In genomic region chr6:80523029-80523428, GRCh38 we compare ENCODE assay signal across 15 cellular contexts.
DNase-seq lines count a peak whose midpoint lies in the region; ATAC-seq and TF ChIP-seq lines count a peak whose summit lies in the region.
"Had no signal": no experiment of that assay in that cellular context is flagged by ENCODE, and none has a peak within 500 bp of the region (broad histone marks: within the 10 kb centered on the region; RNA-seq: fewer than 3 reads in every experiment).

No MANE protein-coding gene starts in this region.

- no peaks in the 10 kb centered on the region for H3K36me3 ChIP-seq in IMR-90 (ENCODE audit: control insufficient read depth, insufficient read depth, low read length)
- H3K36me3 ChIP-seq in lower lobe of right lung: no peaks in the 10 kb centered on the region
- no peaks in the 10 kb centered on the region for H3K36me3 ChIP-seq in skeletal muscle tissue (ENCODE audit: control insufficient read depth in 3 of 3, insufficient read depth in 3 of 3, low read length in 3 of 3)
- H3K36me3 ChIP-seq: brain microvascular endothelial cell, neutrophil had no signal

- H2BK15ac ChIP-seq in IMR-90 (ENCODE audit: low read depth, low read length): no peak overlapping the region

- CTCF ChIA-PET in IMR-90 (lab: Yijun Ruan, JAX): no interaction called here

- peak overlapping the region; percentile 45; the same call in 1 of the 2 replicates for H2BK120ac ChIP-seq in IMR-90 (ENCODE audit: low read depth, low read length)

- H3K4me2 ChIP-seq in IMR-90 (ENCODE audit: low read depth, low read length): no peak overlapping the region

- no peak overlapping the region for H2AFZ ChIP-seq in IMR-90 (replicated peaks; ENCODE audit: low read length, poor library complexity)

- H3K79me1 ChIP-seq in IMR-90 (ENCODE audit: low read depth in 1 of 2, low read length in 2 of 2): no peaks in the 10 kb centered on the region

- no TSS peak for BruUV-seq in IMR-90 (replicated peaks; lab: Mats Ljungman, UMichigan)

- peak overlapping the region; percentile 6; the same call in 1 of the 2 replicates for H4K5ac ChIP-seq in IMR-90 (ENCODE audit: low read depth, low read length)

- in situ Hi-C loops in IMR-90 (cut with MboI; ENCODE audit: low sequenced_read_pairs): no loop called here

- H3K4me3 ChIP-seq in IMR-90 (ENCODE audit: insufficient read depth, low read depth, low read length) (no peak overlapping the region), coronary artery (peak overlapping the region; percentile 51), lower lobe of right lung (no peak overlapping the region), skeletal muscle tissue (ENCODE audit: low read length in 3 of 3) (peak overlapping the region; percentile 33 to 54 (median 39))
- H3K4me3 ChIP-seq: lung had no signal

- no peak for TF ChIP-seq POLR2A in IMR-90 (IDR thresholded peaks at IDR 0.05; ENCODE audit: low read depth, low read length)

- peak overlapping the region in 1 of 2 experiments; percentile 36; a peak in 1 of 4 replicates for H4K8ac ChIP-seq in IMR-90 (ENCODE audit: low read depth in 2 of 2, low read length in 2 of 2)

- no peaks in the 10 kb centered on the region for H4K20me1 ChIP-seq in IMR-90 (ENCODE audit: insufficient read depth, low read length)

- H2AK9ac ChIP-seq in IMR-90 (replicated peaks; ENCODE audit: low read depth, low read length, poor library complexity): no peak overlapping the region

- POLR2A ChIA-PET in IMR-90 (lab: Charles Lee; ENCODE audit: unreplicated experiment): interaction anchor here (1.0 kb wide), 1 partner anchor 14 kb away, joined by 4 read pairs; no protein-coding TSS in a partner anchor

- H3K23ac ChIP-seq in IMR-90 (ENCODE audit: low read depth, low read length): no peak overlapping the region

- WGBS in IMR-90 (ENCODE audit: extremely low coverage in 2 of 2, insufficient read length in 1 of 2), 2 experiments: 60% methylated on average over 1 of the region's 5 CpGs; no CpG with 5 or more reads in 1 of the 2 experiments

- no peak overlapping the region for H3K56ac ChIP-seq in IMR-90 (ENCODE audit: extremely low read depth, insufficient read depth, low read length)

- no peak for TF ChIP-seq RAD21 in IMR-90 (IDR thresholded peaks at IDR 0.05; ENCODE audit: low read length)

- H2BK20ac ChIP-seq in IMR-90 (ENCODE audit: low read depth, low read length): no peak overlapping the region

- H2AK5ac ChIP-seq in IMR-90 (ENCODE audit: low read depth, low read length): no peak overlapping the region

- H3K4me1 ChIP-seq in IMR-90 (ENCODE audit: control insufficient read depth, insufficient read depth, low read length) (peaks cover 6% of the 10 kb centered on the region), lower lobe of right lung (peaks cover 4% of the 10 kb centered on the region), skeletal muscle tissue (ENCODE audit: control insufficient read depth in 3 of 3, insufficient read depth in 3 of 3, low read length in 3 of 3) (peaks cover 4 to 17% (median 12%) of the 10 kb centered on the region in 3 donors)

- H3K9ac ChIP-seq in IMR-90 (ENCODE audit: low read depth, low read length): no peak overlapping the region
- peak overlapping the region in 2 of 3 donors; percentile 16 to 25 for H3K9ac ChIP-seq in skeletal muscle tissue (ENCODE audit: low read depth in 1 of 3, low read length in 3 of 3)

- H2BK5ac ChIP-seq in IMR-90 (ENCODE audit: low read depth, low read length, poor library complexity, severe bottlenecking): no peak overlapping the region

- no peak for DNase-seq in IMR-90
- DNase-seq in coronary artery (ENCODE audit: low spot score): no peak
- no peak for DNase-seq in lower lobe of right lung
- DNase-seq in NCI-H524 (lab: John Stamatoyannopoulos, UW): no peak
- DNase-seq in T-helper 2 cell: no peak
- no peak for DNase-seq in HCEC 1CT
- DNase-seq: activated CD8-positive, alpha-beta memory T cell treated with anti-CD3 and anti-CD28 coated beads for 24 hours; AML-193; brain microvascular endothelial cell; MV-4-11; T-cell had no signal

- no peak for TF ChIP-seq CTCF in IMR-90 (conservative IDR thresholded peaks at IDR 0.05; ENCODE audit: low read depth, low read length)
- no peak for TF ChIP-seq CTCF in coronary artery (IDR thresholded peaks at IDR 0.05)
- TF ChIP-seq CTCF in lower lobe of right lung (IDR thresholded peaks at IDR 0.05): no peak

- peak overlapping the region; percentile 16; the same call in 1 of the 2 replicates for H3K4ac ChIP-seq in IMR-90 (ENCODE audit: low read depth, low read length)

- H3K27ac ChIP-seq in IMR-90 (ENCODE audit: insufficient read depth, low read length): no peak overlapping the region
- peak overlapping the region in 1 of 2 donors; percentile 33 for H3K27ac ChIP-seq in coronary artery
- H3K27ac ChIP-seq in lower lobe of right lung: peak overlapping the region; percentile 33
- H3K27ac ChIP-seq in skeletal muscle tissue (ENCODE audit: low read depth, low read length): peak overlapping the region; percentile 43
- H3K27ac ChIP-seq: brain microvascular endothelial cell, neutrophil had no signal

- H3K14ac ChIP-seq in IMR-90 (replicated peaks; ENCODE audit: low read depth, low read length): no peak overlapping the region

- peak overlapping the region; percentile 54; the same call in 1 of the 2 replicates for H3K18ac ChIP-seq in IMR-90 (ENCODE audit: low read depth, low read length)

- dilution Hi-C loops in IMR-90 (cut with HindIII; ENCODE audit: low sequenced_read_pairs, unreplicated experiment): no loop called here

- no peak overlapping the region for H4K91ac ChIP-seq in IMR-90 (ENCODE audit: insufficient read depth, low read depth, low read length)

- ATAC-seq in IMR-90 (ENCODE audit: low read depth) (no peak), lower lobe of right lung (no peak), GM21786 (IDR thresholded peaks at IDR 0.05; ENCODE audit: unreplicated experiment) (no peak)
- ATAC-seq: T-cell had no signal

- H3K9me3 ChIP-seq in IMR-90 (ENCODE audit: control insufficient read depth, insufficient read depth, low read length): no peaks in the 10 kb centered on the region
- no peaks in the 10 kb centered on the region for H3K9me3 ChIP-seq in lower lobe of right lung
- H3K9me3 ChIP-seq in skeletal muscle tissue (ENCODE audit: control insufficient read depth in 3 of 3, low read length in 3 of 3): no peaks in the 10 kb centered on the region
- H3K9me3 ChIP-seq: neutrophil had no signal

- peaks cover 4% of the 10 kb centered on the region for H3K9me1 ChIP-seq in IMR-90 (ENCODE audit: insufficient read depth, low read length)

- H3K27me3 ChIP-seq in IMR-90 (ENCODE audit: control insufficient read depth, insufficient read depth, low read length) (no peaks in the 10 kb centered on the region), lower lobe of right lung (ENCODE audit: low read depth) (no peaks in the 10 kb centered on the region), skeletal muscle tissue (ENCODE audit: control insufficient read depth in 3 of 3, insufficient read depth in 3 of 3, low read length in 3 of 3) (no peaks in the 10 kb centered on the region)
- H3K27me3 ChIP-seq: brain microvascular endothelial cell, neutrophil had no signal

- intact Hi-C loops in IMR-90 (cut with micrococcal nuclease): no loop called here
- intact Hi-C loops in lower lobe of right lung (cut with DNase I): no loop called here

TF ChIP-seq in IMR-90, 13 proteins besides CTCF, POLR2A, EP300 and RAD21:
- TF ChIP-seq BHLHE40 (IDR thresholded peaks at IDR 0.05; ENCODE audit: low read depth, low read length) (no peak), FOS (IDR thresholded peaks at IDR 0.05; ENCODE audit: low read depth, low read length) (no peak), CEBPB (IDR thresholded peaks at IDR 0.05; ENCODE audit: low read depth, low read length) (no peak), RFX5 (IDR thresholded peaks at IDR 0.05; ENCODE audit: low read depth, low read length) (no peak), MAFK (IDR thresholded peaks at IDR 0.05; ENCODE audit: low read depth, low read length) (no peak), SMC3 (IDR thresholded peaks at IDR 0.05; ENCODE audit: low read depth, low read length) (no peak), MXI1 (IDR thresholded peaks at IDR 0.05; ENCODE audit: borderline replicate concordance, low read depth, low read length) (no peak), MAZ (IDR thresholded peaks at IDR 0.05; ENCODE audit: borderline replicate concordance, low read depth, low read length) (no peak), NFE2L2 (IDR thresholded peaks at IDR 0.05; ENCODE audit: low read depth, low read length) (no peak), USF2 (IDR thresholded peaks at IDR 0.05; ENCODE audit: low read depth, low read length) (no peak), CHD1 (IDR thresholded peaks at IDR 0.05; ENCODE audit: low read depth, low read length) (no peak), ELK1 (IDR thresholded peaks at IDR 0.05; ENCODE audit: borderline replicate concordance, low read depth, low read length) (no peak), RCOR1 (IDR thresholded peaks at IDR 0.05; ENCODE audit: insufficient replicate concordance, low read length) (no peak)

Comparison
In these comparisons a context has a peak if more than half of its experiments do, and no peak if none do; other contexts are left out.
1. H3K4me3 ChIP-seq: peak in coronary artery (single experiment) and skeletal muscle tissue (3 of 3); none in IMR-90 (single experiment) and lower lobe of right lung (single experiment).